In the genomic region with DNA sequence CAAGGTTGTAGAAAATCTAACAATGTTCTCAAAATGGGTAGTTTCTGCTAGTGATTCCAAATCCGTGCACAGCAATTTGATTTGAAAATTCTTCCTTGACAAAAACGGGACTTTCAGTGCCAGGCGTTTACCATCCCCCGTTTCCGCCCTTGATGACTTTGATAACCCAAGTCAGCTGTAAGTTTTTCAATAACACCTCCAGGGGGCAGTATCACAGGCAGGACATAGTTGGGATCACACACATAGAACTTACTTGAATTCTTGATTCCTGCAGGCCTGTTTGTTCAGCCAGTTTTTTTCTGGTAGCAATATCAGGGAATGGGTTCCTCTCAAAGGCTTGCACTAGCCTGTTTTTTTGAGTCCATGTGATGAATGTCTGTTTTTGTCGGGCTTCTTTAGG, we compare ENCODE assay signal across 1 cellular context.
TF ChIP-seq lines count a peak whose summit lies in the region.

No MANE protein-coding gene starts in this region.

TF ChIP-seq in GM12878, 131 proteins besides CTCF, POLR2A, EP300 and RAD21:
- TF ChIP-seq SUPT20H (IDR thresholded peaks at IDR 0.05; ENCODE audit: borderline replicate concordance, control insufficient read depth, low read depth, low read length) (no peak), NFIC (IDR thresholded peaks at IDR 0.05; ENCODE audit: low read depth, low read length) (no peak), BRCA1 (IDR thresholded peaks at IDR 0.05; ENCODE audit: low read depth, low read length) (no peak), MTA2 (IDR thresholded peaks at IDR 0.05; ENCODE audit: low read depth) (no peak), USF1 (IDR thresholded peaks at IDR 0.05; ENCODE audit: borderline replicate concordance, extremely low read length, insufficient read depth, low read depth, low read length) (no peak), CBX5 (IDR thresholded peaks at IDR 0.05; ENCODE audit: low read depth) (no peak), CEBPB (IDR thresholded peaks at IDR 0.05; ENCODE audit: borderline replicate concordance in 1 of 2, low read depth in 2 of 2, low read length in 2 of 2) (no peak), MYC (IDR thresholded peaks at IDR 0.05; ENCODE audit: insufficient read depth, insufficient read length, insufficient replicate concordance, low read length, severe bottlenecking) (no peak), CREB1 (IDR thresholded peaks at IDR 0.05; ENCODE audit: low read depth) (no peak), TARDBP (IDR thresholded peaks at IDR 0.05; ENCODE audit: borderline replicate concordance) (no peak), MAX (IDR thresholded peaks at IDR 0.05; ENCODE audit: low read depth, low read length) (no peak), POLR2AphosphoS5 (IDR thresholded peaks at IDR 0.05; ENCODE audit: low read length) (no peak)
- TF ChIP-seq, protein P1, sequence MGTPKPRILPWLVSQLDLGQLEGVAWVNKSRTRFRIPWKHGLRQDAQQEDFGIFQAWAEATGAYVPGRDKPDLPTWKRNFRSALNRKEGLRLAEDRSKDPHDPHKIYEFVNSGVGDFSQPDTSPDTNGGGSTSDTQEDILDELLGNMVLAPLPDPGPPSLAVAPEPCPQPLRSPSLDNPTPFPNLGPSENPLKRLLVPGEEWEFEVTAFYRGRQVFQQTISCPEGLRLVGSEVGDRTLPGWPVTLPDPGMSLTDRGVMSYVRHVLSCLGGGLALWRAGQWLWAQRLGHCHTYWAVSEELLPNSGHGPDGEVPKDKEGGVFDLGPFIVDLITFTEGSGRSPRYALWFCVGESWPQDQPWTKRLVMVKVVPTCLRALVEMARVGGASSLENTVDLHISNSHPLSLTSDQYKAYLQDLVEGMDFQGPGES (IDR thresholded peaks at IDR 0.05) = no peak
- TF ChIP-seq, protein P2, sequence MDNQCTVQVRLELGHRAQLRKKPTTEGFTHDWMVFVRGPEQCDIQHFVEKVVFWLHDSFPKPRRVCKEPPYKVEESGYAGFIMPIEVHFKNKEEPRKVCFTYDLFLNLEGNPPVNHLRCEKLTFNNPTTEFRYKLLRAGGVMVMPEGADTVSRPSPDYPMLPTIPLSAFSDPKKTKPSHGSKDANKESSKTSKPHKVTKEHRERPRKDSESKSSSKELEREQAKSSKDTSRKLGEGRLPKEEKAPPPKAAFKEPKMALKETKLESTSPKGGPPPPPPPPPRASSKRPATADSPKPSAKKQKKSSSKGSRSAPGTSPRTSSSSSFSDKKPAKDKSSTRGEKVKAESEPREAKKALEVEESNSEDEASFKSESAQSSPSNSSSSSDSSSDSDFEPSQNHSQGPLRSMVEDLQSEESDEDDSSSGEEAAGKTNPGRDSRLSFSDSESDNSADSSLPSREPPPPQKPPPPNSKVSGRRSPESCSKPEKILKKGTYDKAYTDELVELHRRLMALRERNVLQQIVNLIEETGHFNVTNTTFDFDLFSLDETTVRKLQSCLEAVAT (IDR thresholded peaks at IDR 0.05) = no peak
TF ChIP-seq in GM12878: peak in this region for 0.
